8 cellular contexts compared by ENCODE assay signal in the genomic region with DNA sequence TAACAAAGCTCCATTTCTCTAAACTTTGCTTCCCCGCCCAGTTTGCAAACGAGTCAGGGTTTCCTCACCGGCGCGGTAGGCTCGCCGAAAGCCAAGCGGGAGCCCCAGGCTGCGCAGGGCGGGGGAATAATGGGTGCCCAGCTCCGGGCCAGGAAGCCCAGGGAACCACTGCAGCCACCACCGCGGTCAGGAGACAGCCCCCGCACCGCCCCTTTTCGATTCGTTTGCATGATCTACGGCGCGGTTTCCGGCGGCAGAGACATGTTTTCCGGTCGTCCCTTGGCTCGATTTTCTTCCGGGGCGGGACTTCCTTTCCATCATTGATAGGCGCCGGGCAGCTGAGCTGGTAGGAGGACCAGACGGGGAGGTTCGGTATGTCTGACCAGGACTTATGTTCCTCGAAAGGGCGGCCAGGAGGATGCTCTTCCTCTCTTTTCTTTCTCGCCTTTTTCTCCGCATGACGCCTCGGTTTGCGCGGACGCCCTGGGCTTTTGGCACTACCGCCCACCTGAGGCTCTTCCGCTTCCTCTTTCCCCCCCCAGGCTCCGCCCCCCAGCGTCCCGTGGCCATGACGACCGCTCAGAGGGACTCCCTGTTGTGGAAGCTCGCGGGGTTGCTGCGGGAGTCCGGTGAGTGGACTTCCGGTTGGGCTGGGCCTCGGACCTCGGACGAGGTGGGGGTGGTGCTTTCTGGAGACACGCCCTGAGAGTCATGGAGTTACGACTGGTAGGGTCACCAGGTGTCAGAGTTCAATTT. TPM values are rescaled to one million over a fixed set of nuclear protein-coding genes. Genes with fewer than 3 reads are reported as not detected.
DNase-seq lines count a peak whose midpoint lies in the region; ATAC-seq and TF ChIP-seq lines count a peak whose summit lies in the region.

A gene with protein sequence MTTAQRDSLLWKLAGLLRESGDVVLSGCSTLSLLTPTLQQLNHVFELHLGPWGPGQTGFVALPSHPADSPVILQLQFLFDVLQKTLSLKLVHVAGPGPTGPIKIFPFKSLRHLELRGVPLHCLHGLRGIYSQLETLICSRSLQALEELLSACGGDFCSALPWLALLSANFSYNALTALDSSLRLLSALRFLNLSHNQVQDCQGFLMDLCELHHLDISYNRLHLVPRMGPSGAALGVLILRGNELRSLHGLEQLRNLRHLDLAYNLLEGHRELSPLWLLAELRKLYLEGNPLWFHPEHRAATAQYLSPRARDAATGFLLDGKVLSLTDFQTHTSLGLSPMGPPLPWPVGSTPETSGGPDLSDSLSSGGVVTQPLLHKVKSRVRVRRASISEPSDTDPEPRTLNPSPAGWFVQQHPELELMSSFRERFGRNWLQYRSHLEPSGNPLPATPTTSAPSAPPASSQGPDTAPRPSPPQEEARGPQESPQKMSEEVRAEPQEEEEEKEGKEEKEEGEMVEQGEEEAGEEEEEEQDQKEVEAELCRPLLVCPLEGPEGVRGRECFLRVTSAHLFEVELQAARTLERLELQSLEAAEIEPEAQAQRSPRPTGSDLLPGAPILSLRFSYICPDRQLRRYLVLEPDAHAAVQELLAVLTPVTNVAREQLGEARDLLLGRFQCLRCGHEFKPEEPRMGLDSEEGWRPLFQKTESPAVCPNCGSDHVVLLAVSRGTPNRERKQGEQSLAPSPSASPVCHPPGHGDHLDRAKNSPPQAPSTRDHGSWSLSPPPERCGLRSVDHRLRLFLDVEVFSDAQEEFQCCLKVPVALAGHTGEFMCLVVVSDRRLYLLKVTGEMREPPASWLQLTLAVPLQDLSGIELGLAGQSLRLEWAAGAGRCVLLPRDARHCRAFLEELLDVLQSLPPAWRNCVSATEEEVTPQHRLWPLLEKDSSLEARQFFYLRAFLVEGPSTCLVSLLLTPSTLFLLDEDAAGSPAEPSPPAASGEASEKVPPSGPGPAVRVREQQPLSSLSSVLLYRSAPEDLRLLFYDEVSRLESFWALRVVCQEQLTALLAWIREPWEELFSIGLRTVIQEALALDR (plus strand): TSS at position 306 of the 756 bp plus-strand sequence. CDS start 263 bp downstream, at position 569.

- CTCF ChIA-PET in CD8-positive, alpha-beta T cell (lab: Charles Lee) = interaction anchor here (0.7 to 2.2 kb wide), 6 partner anchors 37 to 209 kb away, joined by 3 to 12 read pairs (median 6); a partner anchor contains a TSS

- TF ChIP-seq CTCF in CD8-positive, alpha-beta T cell (IDR thresholded peaks at IDR 0.05) = no peak
- TF ChIP-seq CTCF in lower lobe of right lung (IDR thresholded peaks at IDR 0.05) = no peak

- no peaks in the 10 kb centered on the region for H3K9me3 Mint-ChIP-seq in CD8-positive, alpha-beta T cell

- intact Hi-C loops in CD8-positive, alpha-beta T cell (cut with DNase I, micrococcal nuclease) = loop anchor here (1.0 to 5.0 kb wide), 14 partner anchors 45 to 1190 kb away; a partner anchor contains a TSS
- intact Hi-C loops in lower lobe of right lung (cut with DNase I) = no loop called here

- no peaks in the 10 kb centered on the region for H3K27me3 Mint-ChIP-seq in CD8-positive, alpha-beta T cell (ENCODE audit: low read depth)

- H3K9me3 ChIP-seq in CD8-positive, alpha-beta T cell (ENCODE audit: low read length) = no peaks in the 10 kb centered on the region
- H3K9me3 ChIP-seq in lower lobe of right lung = no peaks in the 10 kb centered on the region

- peaks cover 27% of the 10 kb centered on the region for H3K4me1 Mint-ChIP-seq in CD8-positive, alpha-beta T cell (ENCODE audit: low read depth)

- peak; percentile 74 to 93 (median 87) for DNase-seq in CD8-positive, alpha-beta T cell
- peak; percentile 81 for DNase-seq in HS-27A (ENCODE audit: low read depth)
- peak; percentile 35 for DNase-seq in NK-92 (lab: John Stamatoyannopoulos, UW; ENCODE audit: unreplicated experiment)
- peak; percentile 61 to 80 for DNase-seq in activated CD8-positive, alpha-beta memory T cell treated with anti-CD3 and anti-CD28 coated beads for 1 hour (ENCODE audit: extremely low read depth in 1 of 2, low read depth in 1 of 2)
- peak; percentile 86 for DNase-seq in effector CD4-positive, alpha-beta T cell
- DNase-seq in lower lobe of right lung = peak; percentile 97
- peak; percentile 80 to 90 (median 90) for DNase-seq in stimulated activated CD4-positive, alpha-beta T cell treated with anti-CD3 and anti-CD28 coated beads, TNF-alpha, amount 100 ng/mL, for 24 hours (ENCODE audit: low read depth in 3 of 3)

- peaks cover 9% of the 10 kb centered on the region for H3K4me1 ChIP-seq in CD8-positive, alpha-beta T cell (ENCODE audit: insufficient read depth, low read length)
- peaks cover 9% of the 10 kb centered on the region for H3K4me1 ChIP-seq in lower lobe of right lung

- H3K27ac Mint-ChIP-seq in CD8-positive, alpha-beta T cell = peak within 1 kb of the TSS; percentile 97

- peak; percentile 84 for ATAC-seq in CD8-positive, alpha-beta T cell
- ATAC-seq in GM19467 (IDR thresholded peaks at IDR 0.05; ENCODE audit: unreplicated experiment) (peak; percentile 90), lower lobe of right lung (peak; percentile 98 to 99)

- H3K27ac ChIP-seq in CD8-positive, alpha-beta T cell (ENCODE audit: low read depth, low read length) = peak within 1 kb of the TSS; percentile 77
- peak within 1 kb of the TSS; percentile 89 for H3K27ac ChIP-seq in lower lobe of right lung

- POLR2A ChIA-PET in CD8-positive, alpha-beta T cell (lab: Charles Lee) = interaction anchor here (1.0 to 2.3 kb wide), 4 partner anchors 45 to 205 kb away, joined by 3 to 7 read pairs (median 6); a partner anchor contains a TSS

- no peaks in the 10 kb centered on the region for H3K27me3 ChIP-seq in CD8-positive, alpha-beta T cell (ENCODE audit: insufficient read depth, low read length)
- H3K27me3 ChIP-seq in lower lobe of right lung (ENCODE audit: low read depth) = no peaks in the 10 kb centered on the region

- H3K36me3 ChIP-seq in CD8-positive, alpha-beta T cell (ENCODE audit: insufficient read depth, low read length) = no peaks in the 10 kb centered on the region
- peaks cover 21% of the 10 kb centered on the region for H3K36me3 ChIP-seq in lower lobe of right lung

- H3K4me3 ChIP-seq in CD8-positive, alpha-beta T cell (ENCODE audit: low read depth, low read length) = peak within 1 kb of the TSS; percentile 90
- H3K4me3 ChIP-seq in lower lobe of right lung = peak within 1 kb of the TSS; percentile 70

- peaks cover 34% of the 10 kb centered on the region for H3K36me3 Mint-ChIP-seq in CD8-positive, alpha-beta T cell

- H3K4me3 Mint-ChIP-seq in CD8-positive, alpha-beta T cell = peak within 1 kb of the TSS; percentile 97

RNA-seq across cellular contexts. Expression of the gene that starts here (rescaled TPM):
- total RNA-seq in CD8-positive, alpha-beta T cell = 10 to 100 TPM; 29.7 to 31.5 TPM
- 31.8 TPM for total RNA-seq in lower lobe of right lung

Comparison
In these comparisons a context has a peak if more than half of its experiments do, and no peak if none do; other contexts are left out.
1. Peak in every context shown above with its lines: DNase-seq, ATAC-seq, H3K4me3 ChIP-seq and H3K27ac ChIP-seq.
2. DNase-seq: peak in every context shown above with its lines; median percentile 97 in lower lobe of right lung; 90 in stimulated activated CD4-positive, alpha-beta T cell treated with anti-CD3 and anti-CD28 coated beads, TNF-alpha, amount 100 ng/mL, for 24 hours; 87 in CD8-positive, alpha-beta T cell; 86 in effector CD4-positive, alpha-beta T cell; 81 in HS-27A; 70 in activated CD8-positive, alpha-beta memory T cell treated with anti-CD3 and anti-CD28 coated beads for 1 hour; 35 in NK-92.